15 cellular contexts compared by ENCODE assay signal in the genomic region with DNA sequence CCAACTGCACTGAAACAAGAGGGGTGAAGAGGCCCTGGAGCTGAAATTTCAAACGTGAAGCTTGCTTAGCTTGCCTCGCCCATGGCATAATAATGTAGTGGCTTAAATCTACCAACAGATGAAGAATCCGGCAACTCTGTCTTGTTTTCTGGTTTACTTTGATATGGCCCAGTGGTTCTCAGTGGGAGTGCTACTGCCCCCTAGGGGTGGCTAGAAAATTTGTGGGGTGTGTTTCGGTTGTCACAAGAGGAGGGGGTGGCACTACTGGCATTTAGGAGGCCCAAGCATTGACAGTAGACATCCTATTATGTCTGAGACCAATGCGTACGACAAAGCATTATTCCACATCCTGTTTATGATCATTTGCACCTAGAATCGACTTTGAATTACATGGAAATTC. TPM values are rescaled to one million over a fixed set of nuclear protein-coding genes. Genes with fewer than 3 reads are reported as not detected.
DNase-seq lines count a peak whose midpoint lies in the region; ATAC-seq and TF ChIP-seq lines count a peak whose summit lies in the region.
"Had no signal": no experiment of that assay in that cellular context is flagged by ENCODE, and none has a peak within 500 bp of the region (broad histone marks: within the 10 kb centered on the region; RNA-seq: fewer than 3 reads in every experiment).

No MANE protein-coding gene starts in this region.

- H3F3A ChIP-seq in OCI-LY1 (ENCODE audit: insufficient read depth, low read length), result no peaks in the 10 kb centered on the region

- no peak overlapping the region for H3K9ac ChIP-seq in OCI-LY1 (ENCODE audit: low read length)

- no peak overlapping the region for H2AFZ ChIP-seq in OCI-LY1 (ENCODE audit: low read length)

- no peaks in the 10 kb centered on the region for H3K9me2 ChIP-seq in OCI-LY1 (ENCODE audit: low read depth, low read length)

- H3K27ac ChIP-seq in left ventricle myocardium inferior (replicated peaks) (no peak overlapping the region), OCI-LY1 (ENCODE audit: low read depth, low read length, poor library complexity, severe bottlenecking) (no peak overlapping the region), aorta (ENCODE audit: low read depth in 1 of 2, low read length in 2 of 2) (no peak overlapping the region)

- DNase-seq in left ventricle myocardium inferior, result no peak
- no peak for DNase-seq in Right ventricle myocardium superior
- DNase-seq in fibroblast of peridontal ligament (ENCODE audit: extremely low read depth), result peak; percentile 6
- no peak for DNase-seq in dermis blood vessel endothelial cell
- no peak for DNase-seq in NCI-H1092 treated with DMSO at 0.1 percent for 48 hours (lab: John Stamatoyannopoulos, UW)
- DNase-seq in aorta, result no peak
- DNase-seq: activated CD8-positive, alpha-beta memory T cell treated with anti-CD3 and anti-CD28 coated beads for 24 hours; mucosa of descending colon; SHP77; stimulated activated CD4-positive, alpha-beta T cell treated with anti-CD3 and anti-CD28 coated beads, Interleukin-12 subunit alpha, Interleukin-12 subunit beta, amount 100 ng/mL, for 4 hours; stimulated activated naive CD4-positive, alpha-beta T cell treated with Interleukin-2 at 50 U/mL for 16 hours had no signal

- intact Hi-C loops in left ventricle myocardium inferior (cut with micrococcal nuclease), result no loop called here
- intact Hi-C loops in Right ventricle myocardium superior (cut with DNase I), result no loop called here
- intact Hi-C loops in aorta (cut with DNase I), result no loop called here

- no peaks in the 10 kb centered on the region for H4K20me1 ChIP-seq in OCI-LY1 (ENCODE audit: insufficient read depth, low read length)

- no peaks in the 10 kb centered on the region for H3K9me3 ChIP-seq in left ventricle myocardium inferior (replicated peaks)
- H3K9me3 ChIP-seq in OCI-LY1 (ENCODE audit: low read length), result no peaks in the 10 kb centered on the region
- no peaks in the 10 kb centered on the region for H3K9me3 ChIP-seq in aorta (ENCODE audit: control insufficient read depth, low read length)
- H3K9me3 ChIP-seq: mucosa of descending colon had no signal

- H3K4me1 ChIP-seq in left ventricle myocardium inferior (peaks cover 14% of the 10 kb centered on the region), OCI-LY1 (ENCODE audit: insufficient read depth, low read length, severe bottlenecking) (no peaks in the 10 kb centered on the region), aorta (ENCODE audit: control insufficient read depth in 1 of 2, insufficient read depth in 2 of 2, low read length in 2 of 2) (no peaks in the 10 kb centered on the region)

- H3K4me2 ChIP-seq in OCI-LY1 (ENCODE audit: low read length), result no peak overlapping the region

- peak; percentile 17 for TF ChIP-seq CTCF in left ventricle myocardium inferior (IDR thresholded peaks at IDR 0.05; ENCODE audit: borderline replicate concordance)
- peak; percentile 40; the same call in 1 of the 2 replicates for TF ChIP-seq CTCF in OCI-LY1 (IDR thresholded peaks at IDR 0.05; ENCODE audit: low read length)

- H3K4me3 ChIP-seq in left ventricle myocardium inferior (no peak overlapping the region), OCI-LY1 (ENCODE audit: low read depth, low read length, poor library complexity, severe bottlenecking) (no peak overlapping the region), aorta (ENCODE audit: low read length in 2 of 2) (no peak overlapping the region)
- H3K4me3 ChIP-seq: mucosa of descending colon had no signal

- WGBS in aorta, 2 donors, result 83 to 88% methylated on average over 7 of the region's 7 CpGs

- ATAC-seq in Right ventricle myocardium superior (ENCODE audit: poor library complexity) (no peak), GM19324 (IDR thresholded peaks at IDR 0.05; ENCODE audit: low FRiP score, unreplicated experiment) (no peak), aorta (ENCODE audit: low FRiP score) (no peak)
- ATAC-seq: mucosa of descending colon had no signal

- no peaks in the 10 kb centered on the region for H3K36me3 ChIP-seq in left ventricle myocardium inferior
- no peaks in the 10 kb centered on the region for H3K36me3 ChIP-seq in OCI-LY1 (ENCODE audit: insufficient read depth, low read length)
- H3K36me3 ChIP-seq in aorta (ENCODE audit: control insufficient read depth in 1 of 2, insufficient read depth in 2 of 2, low read length in 1 of 2), result no peaks in the 10 kb centered on the region

- H3K79me2 ChIP-seq in OCI-LY1 (ENCODE audit: insufficient read depth, low read length), result no peaks in the 10 kb centered on the region

- H3K27me3 ChIP-seq in left ventricle myocardium inferior (ENCODE audit: low read depth), result no peaks in the 10 kb centered on the region
- H3K27me3 ChIP-seq in OCI-LY1 (ENCODE audit: insufficient read depth, low read length), result no peaks in the 10 kb centered on the region
- H3K27me3 ChIP-seq in aorta (ENCODE audit: control insufficient read depth in 1 of 2, insufficient read depth in 2 of 2, low read length in 1 of 2), result no peaks in the 10 kb centered on the region

RNA-seq across cellular contexts. Expression of a gene that starts 51.9 kb away (rescaled TPM):
- total RNA-seq in left ventricle myocardium inferior (not detected), Right ventricle myocardium superior (not detected), dermis blood vessel endothelial cell (not detected in 2 replicates), aorta (not detected)
- not detected for polyA plus RNA-seq in aorta
- total RNA-seq: frontal cortex, mucosa of descending colon had no signal
- polyA plus RNA-seq: CD14-positive monocyte had no signal
